8 cellular contexts compared by ENCODE assay signal in genomic region chr19:9818734-9819589, GRCh38. TPM values are rescaled to one million over a fixed set of nuclear protein-coding genes. Genes with fewer than 3 reads are reported as not detected.
DNase-seq lines count a peak whose midpoint lies in the region; ATAC-seq, FAIRE-seq and TF ChIP-seq lines count a peak whose summit lies in the region.

FBXL12 (minus strand) TSS chr19:9819079; CDS start chr19:9818813, 266 bp downstream.

- peak; percentile 82 for FAIRE-seq in pancreas (lab: Jason Lieb, UNC)

- peaks cover 25% of the 10 kb centered on the region for H3K36me3 Mint-ChIP-seq in activated naive CD8-positive, alpha-beta T cell treated with anti-CD3 and anti-CD28 coated beads, Interleukin-2, amount 50 U/mL, for 24 hours (ENCODE audit: low read depth)

- 0 to 1% methylated on average over 74 to 81 of the region's 81 CpGs for WGBS in pancreas, 2 donors

- H3K27me3 ChIP-seq in pancreas (no peaks in the 10 kb centered on the region), tibial artery (no peaks in the 10 kb centered on the region)

- H3K4me3 ChIP-seq in GM12864 (ENCODE audit: low read depth, low read length) (peak within 1 kb of the TSS; percentile 99), pancreas (peak within 1 kb of the TSS; percentile 61 to 99 (median 82)), tibial artery (peak within 1 kb of the TSS; percentile 88 to 99)

- DNase-seq in GM12864 (ENCODE audit: low read depth) (peak; percentile 96), NCI-H1417 treated with DMSO at 0.1 percent for 48 hours (lab: John Stamatoyannopoulos, UW) (peak; percentile 98), SW480 (ENCODE audit: low spot score) (peak; percentile 98), Right ventricle myocardium inferior (ENCODE audit: missing footprints) (peak; percentile 100), pancreas (peak; percentile 100), tibial artery (peak; percentile 100)
- DNase-seq in activated naive CD8-positive, alpha-beta T cell treated with anti-CD3 and anti-CD28 coated beads, Interleukin-2, amount 50 U/mL, for 24 hours = peak; percentile 100

- peak within 1 kb of the TSS; percentile 88 for H3K27ac Mint-ChIP-seq in activated naive CD8-positive, alpha-beta T cell treated with anti-CD3 and anti-CD28 coated beads, Interleukin-2, amount 50 U/mL, for 24 hours

- H3K9me3 ChIP-seq in pancreas (no peaks in the 10 kb centered on the region), tibial artery (no peaks in the 10 kb centered on the region)

- H3K4me1 ChIP-seq in pancreas = peaks cover 7 to 14% (median 8%) of the 10 kb centered on the region in 3 donors
- H3K4me1 ChIP-seq in tibial artery = peaks cover 0 to 28% (median 20%) of the 10 kb centered on the region in 4 donors

- peak within 1 kb of the TSS; percentile 88 for H3K4me3 Mint-ChIP-seq in activated naive CD8-positive, alpha-beta T cell treated with anti-CD3 and anti-CD28 coated beads, Interleukin-2, amount 50 U/mL, for 24 hours

- H3K9me3 Mint-ChIP-seq in activated naive CD8-positive, alpha-beta T cell treated with anti-CD3 and anti-CD28 coated beads, Interleukin-2, amount 50 U/mL, for 24 hours = peaks cover 6% of the 10 kb centered on the region

- H3K27me3 Mint-ChIP-seq in activated naive CD8-positive, alpha-beta T cell treated with anti-CD3 and anti-CD28 coated beads, Interleukin-2, amount 50 U/mL, for 24 hours = no peaks in the 10 kb centered on the region

- intact Hi-C loops in Right ventricle myocardium inferior (cut with DNase I) (loop anchor here (1.0 kb wide), 1 partner anchor 27 kb away; no protein-coding TSS in a partner anchor), pancreas (cut with DNase I) (no loop called here), tibial artery (cut with DNase I; ENCODE audit: low total_unique reads) (no loop called here)

- H3K27ac ChIP-seq in pancreas = peak within 1 kb of the TSS; percentile 87 to 94 (median 91)
- H3K27ac ChIP-seq in tibial artery = peak within 1 kb of the TSS; percentile 92 to 96

- no peak for TF ChIP-seq CTCF in GM12864 (IDR thresholded peaks at IDR 0.05; ENCODE audit: low read depth, low read length, missing control alignments)
- TF ChIP-seq CTCF in pancreas (IDR thresholded peaks at IDR 0.05) = no peak
- TF ChIP-seq CTCF in tibial artery (IDR thresholded peaks at IDR 0.05) = no peak

- no peaks in the 10 kb centered on the region for H3K36me3 ChIP-seq in pancreas
- H3K36me3 ChIP-seq in tibial artery = peaks cover 3 to 21% (median 5%) of the 10 kb centered on the region in 3 donors

- peak; percentile 86 for ATAC-seq in HG02759 (IDR thresholded peaks at IDR 0.05; ENCODE audit: unreplicated experiment)
- ATAC-seq in activated naive CD8-positive, alpha-beta T cell treated with anti-CD3 and anti-CD28 coated beads, Interleukin-2, amount 50 U/mL, for 24 hours = peak; percentile 93
- peak; percentile 95 for ATAC-seq in Right ventricle myocardium inferior
- peak; percentile 90 to 95 (median 90) for ATAC-seq in pancreas

- peaks cover 29% of the 10 kb centered on the region for H3K4me1 Mint-ChIP-seq in activated naive CD8-positive, alpha-beta T cell treated with anti-CD3 and anti-CD28 coated beads, Interleukin-2, amount 50 U/mL, for 24 hours

RNA-seq across cellular contexts. Expression of gene FBXL12, which starts in this region (rescaled TPM):
- total RNA-seq in Right ventricle myocardium inferior (10.4 TPM), pancreas (10 to 100 TPM in 1 of 6 donors, 1 to 10 TPM in 5; 6.5 to 12.5 (median 7.0) TPM)
- 10 to 100 TPM; 16.6 to 20.5 TPM for polyA plus RNA-seq in pancreas

Comparison
In these comparisons a context has a peak if more than half of its experiments do, and no peak if none do; other contexts are left out.
1. Peak in every context shown above with its lines: DNase-seq, ATAC-seq, H3K4me3 ChIP-seq and H3K27ac ChIP-seq.